8 cellular contexts compared by ENCODE assay signal in genomic region chr9:135907006-135907434, GRCh38. TPM values are rescaled to one million over a fixed set of nuclear protein-coding genes. Genes with fewer than 3 reads are reported as not detected.
DNase-seq lines count a peak whose midpoint lies in the region; ATAC-seq, FAIRE-seq and TF ChIP-seq lines count a peak whose summit lies in the region.

No MANE protein-coding gene starts in this region.

- H3K36me3 Mint-ChIP-seq in T-helper 17 cell (ENCODE audit: low read depth): peaks cover 7% of the 10 kb centered on the region

- no peaks in the 10 kb centered on the region for H3K27me3 Mint-ChIP-seq in T-helper 17 cell

- H3K4me1 ChIP-seq in A549 (peaks cover 22% of the 10 kb centered on the region), iPS-18a (ENCODE audit: control insufficient read depth, low read depth, low read length) (peaks cover 23% of the 10 kb centered on the region), tibial nerve (peaks cover 0 to 62% (median 28%) of the 10 kb centered on the region in 4 donors)

- TF ChIP-seq EP300 in A549 (IDR thresholded peaks at IDR 0.05): no peak
- TF ChIP-seq EP300 in tibial nerve (IDR thresholded peaks at IDR 0.05): no peak

- H3K9me3 ChIP-seq in A549 (peaks cover 33% of the 10 kb centered on the region), T-helper 17 cell (ENCODE audit: control insufficient read depth, low read length, poor library complexity, severe bottlenecking) (no peaks in the 10 kb centered on the region), iPS-18a (ENCODE audit: control insufficient read depth, low read depth, low read length) (no peaks in the 10 kb centered on the region), tibial nerve (peaks cover 0 to 7% (median 0%) of the 10 kb centered on the region in 4 donors)

- peak overlapping the region; percentile 41 for H3K4me3 Mint-ChIP-seq in T-helper 17 cell

- H3K27me3 ChIP-seq in iPS-18a (ENCODE audit: control insufficient read depth, insufficient read depth, low read length): peaks cover 9% of the 10 kb centered on the region
- no peaks in the 10 kb centered on the region for H3K27me3 ChIP-seq in tibial nerve

- peaks cover 43% of the 10 kb centered on the region for H3K4me1 Mint-ChIP-seq in T-helper 17 cell

- DNase-seq in A549 (ENCODE audit: low read depth in 1 of 2, low spot score in 1 of 2): peak in 1 of 2 experiments; percentile 46
- peak; percentile 55 for DNase-seq in GM12865 (ENCODE audit: low read depth)
- DNase-seq in T-helper 17 cell: no peak
- no peak for DNase-seq in tibial nerve (ENCODE audit: low spot score in 2 of 2)
- DNase-seq in GOT3 (lab: John Stamatoyannopoulos, UW): no peak
- DNase-seq in DMS153 (lab: John Stamatoyannopoulos, UW): no peak

- POLR2A ChIA-PET in A549 (lab: Yijun Ruan, JAX): interaction anchor here (0.7 to 1.0 kb wide), 4 partner anchors 15 to 69 kb away, joined by 3 to 5 read pairs (median 4); partner anchors contain the start of gene UBAC1

- peak; percentile 29 for TF ChIP-seq POLR2A in A549 (IDR thresholded peaks at IDR 0.05; ENCODE audit: low read length)
- TF ChIP-seq POLR2A in tibial nerve (IDR thresholded peaks at IDR 0.05): no peak

- TF ChIP-seq CTCF in A549 (IDR thresholded peaks at IDR 0.05) (no peak), GM12865 (IDR thresholded peaks at IDR 0.05; ENCODE audit: insufficient read depth, low read depth, low read length, missing control alignments) (no peak), tibial nerve (IDR thresholded peaks at IDR 0.05) (no peak)

- FAIRE-seq in A549 (lab: Jason Lieb, UNC): no peak

- peak overlapping the region; percentile 73 to 93 for H3K27ac ChIP-seq in A549
- no peak overlapping the region for H3K27ac ChIP-seq in iPS-18a (ENCODE audit: low read length)
- H3K27ac ChIP-seq in tibial nerve: peak overlapping the region in 2 of 4 donors; percentile 52 to 85

- no peak overlapping the region for H3K27ac Mint-ChIP-seq in T-helper 17 cell

- H3K4me3 ChIP-seq in A549 (peak overlapping the region; percentile 66), GM12865 (ENCODE audit: low read depth, low read length) (peak overlapping the region; percentile 68; the same call in 1 of the 2 replicates), iPS-18a (ENCODE audit: low read length) (peak overlapping the region; percentile 91), tibial nerve (peak overlapping the region in 3 of 4 donors; percentile 49 to 96 (median 53))

- peak overlapping the region; percentile 73 for H3K9ac ChIP-seq in iPS-18a (ENCODE audit: low read length)

- peak in 1 of 2 experiments; percentile 65; a peak in 3 of 6 replicates for ATAC-seq in A549
- ATAC-seq in HG02884 (IDR thresholded peaks at IDR 0.05; ENCODE audit: unreplicated experiment): peak; percentile 30
- ATAC-seq in T-helper 17 cell: no peak

- WGBS in A549 (ENCODE audit: missing lambda C conversion rate): no CpG with 5 or more reads among the region's 70 CpGs
- WGBS in tibial nerve, 2 donors: 3% methylated on average over 22 of the region's 70 CpGs; no CpG with 5 or more reads in 1 of the 2 donors

- CTCF ChIA-PET in A549 (lab: Yijun Ruan, JAX): interaction anchor here (1.0 kb wide), 1 partner anchor 10 kb away, joined by 3 read pairs; no protein-coding TSS in a partner anchor

- H3K36me3 ChIP-seq in iPS-18a (ENCODE audit: control insufficient read depth, low read depth, low read length): no peaks in the 10 kb centered on the region
- H3K36me3 ChIP-seq in tibial nerve: peaks cover 0 to 22% (median 0%) of the 10 kb centered on the region in 3 donors

- no peak for TF ChIP-seq RAD21 in A549 (conservative IDR thresholded peaks at IDR 0.05 in 1 of 2, IDR thresholded peaks at IDR 0.05 in 1 of 2)

- peak overlapping the region; percentile 86 for H3K4me2 ChIP-seq in A549

TF ChIP-seq in A549, 52 proteins besides CTCF, POLR2A, EP300 and RAD21:
- TF ChIP-seq E2F6 (IDR thresholded peaks at IDR 0.05; ENCODE audit: borderline replicate concordance, low read depth): peak; percentile 77
- peak; percentile 74 for TF ChIP-seq MAX (IDR thresholded peaks at IDR 0.05)
- no peak for TF ChIP-seq TFCP2L1 (CRISPR knock-in tag; IDR thresholded peaks at IDR 0.05)
- TF ChIP-seq CBX2 (IDR thresholded peaks at IDR 0.05; ENCODE audit: borderline replicate concordance, low read depth): no peak

RNA-seq across cellular contexts. Expression of gene CAMSAP1, which starts 0.3 kb away (rescaled TPM):
- polyA plus RNA-seq in A549 (2011; rRNA removed) (8.6 and 11.0 TPM in 2 replicates), A549 (2017; fragmentation: RNase III; extraction: RNeasy Plus Mini Kit Qiagen cat#74134 plus additional on column Dnase treatment) (14.6 to 16.6 TPM (median 15.0 TPM) in 3 replicates)
- polyA plus RNA-seq in A549 (2012; cell fraction: cytosol; rRNA removed): 7.1 and 7.8 TPM in 2 replicates
- polyA plus RNA-seq in A549 (2012; cell fraction: nucleus; rRNA removed): 8.5 and 11.2 TPM in 2 replicates
- 41.1 and 49.9 TPM in 2 replicates for polyA minus RNA-seq in A549 (2011; rRNA and poly(A)+ RNA removed)
- total RNA-seq in T-helper 17 cell (10 to 100 TPM; 32.6 to 39.3 TPM), tibial nerve (10 to 100 TPM; 27.6 to 40.8 (median 35.7) TPM)

RNA-seq across cellular contexts. Expression of gene UBAC1, which starts 54.2 kb away (rescaled TPM):
- 31.5 and 37.6 TPM in 2 replicates for polyA plus RNA-seq in A549 (2011; rRNA removed)
- 55.0 and 56.4 TPM in 2 replicates for polyA plus RNA-seq in A549 (2012; cell fraction: cytosol; rRNA removed)
- 44.6 and 56.7 TPM in 2 replicates for polyA plus RNA-seq in A549 (2012; cell fraction: nucleus; rRNA removed)
- polyA plus RNA-seq in A549 (2017; fragmentation: RNase III; extraction: RNeasy Plus Mini Kit Qiagen cat#74134 plus additional on column Dnase treatment): 28.7 to 30.8 TPM (median 29.8 TPM) in 3 replicates
- polyA minus RNA-seq in A549 (2011; rRNA and poly(A)+ RNA removed): 21.2 and 21.9 TPM in 2 replicates
- 10 to 100 TPM; 23.2 to 23.7 TPM for total RNA-seq in T-helper 17 cell
- 10 to 100 TPM; 48.6 to 61.4 (median 55.9) TPM for total RNA-seq in tibial nerve
